2 cellular contexts compared by ENCODE assay signal in the genomic region with DNA sequence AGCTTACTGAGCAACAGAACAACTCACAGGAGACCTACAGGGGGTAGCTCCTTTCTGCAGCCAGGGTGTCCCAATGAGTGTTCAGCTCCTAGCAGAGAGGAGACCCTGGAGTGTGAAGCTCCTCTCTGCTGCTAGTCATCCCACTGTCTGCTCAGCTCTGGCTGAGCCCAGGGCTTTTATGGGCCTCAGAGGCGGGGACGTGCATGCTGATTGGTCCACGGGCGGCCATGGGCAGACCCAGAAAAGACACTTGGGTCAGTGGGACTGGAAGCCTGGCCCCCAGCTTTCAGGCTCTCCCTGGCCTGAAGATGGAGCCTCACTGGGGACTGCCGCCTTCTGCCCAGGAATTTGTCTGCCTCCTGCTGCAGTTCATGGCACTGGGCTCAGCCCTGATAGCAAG.
TF ChIP-seq lines count a peak whose summit lies in the region.

No MANE protein-coding gene starts in this region.

TF ChIP-seq in HCT116, 20 proteins besides CTCF, POLR2A, EP300 and RAD21:
- TF ChIP-seq YY1 (IDR thresholded peaks at IDR 0.05; ENCODE audit: extremely low read depth, insufficient replicate concordance, low read depth, low read length): no peak
- TF ChIP-seq, protein P1, sequence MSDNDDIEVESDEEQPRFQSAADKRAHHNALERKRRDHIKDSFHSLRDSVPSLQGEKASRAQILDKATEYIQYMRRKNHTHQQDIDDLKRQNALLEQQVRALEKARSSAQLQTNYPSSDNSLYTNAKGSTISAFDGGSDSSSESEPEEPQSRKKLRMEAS (IDR thresholded peaks at IDR 0.05): no peak
- no peak for TF ChIP-seq CBX3 (IDR thresholded peaks at IDR 0.05; ENCODE audit: low read depth)
- no peak for TF ChIP-seq SP1 (IDR thresholded peaks at IDR 0.05; ENCODE audit: low read depth)
TF ChIP-seq in HCT116: peak in this region for 0.

TF ChIP-seq in H1, 55 proteins besides CTCF, POLR2A, EP300 and RAD21:
- TF ChIP-seq HDAC2 (IDR thresholded peaks at IDR 0.05; ENCODE audit: borderline replicate concordance in 1 of 2, low read depth in 2 of 2, low read length in 2 of 2) (no peak), TBP (IDR thresholded peaks at IDR 0.05; ENCODE audit: low read depth, low read length) (peak; percentile 89), SAP30 (IDR thresholded peaks at IDR 0.05; ENCODE audit: insufficient read depth, insufficient replicate concordance, low read length) (no peak), RBBP5 (IDR thresholded peaks at IDR 0.05; ENCODE audit: borderline replicate concordance, low read depth, low read length) (peak; percentile 40; the same call in 1 of the 2 replicates), TAF1 (IDR thresholded peaks at IDR 0.05; ENCODE audit: low read depth, low read length) (peak; percentile 73), TEAD4 (IDR thresholded peaks at IDR 0.05; ENCODE audit: low read depth, low read length) (peak; percentile 49)
